Comparison of ENCODE assay signal across 14 cellular contexts in genomic region chr4:101337688-101338087, GRCh38. TPM values are rescaled to one million over a fixed set of nuclear protein-coding genes. Genes with fewer than 3 reads are reported as not detected.
A peak's percentile ranks its signal among the peaks of the same experiment; 100 is the strongest.
DNase-seq lines count a peak whose midpoint lies in the region; ATAC-seq and TF ChIP-seq lines count a peak whose summit lies in the region.
"Had no signal": no experiment of that assay in that cellular context is flagged by ENCODE, and none has a peak within 500 bp of the region (broad histone marks: within the 10 kb centered on the region; RNA-seq: fewer than 3 reads in every experiment).

No MANE protein-coding gene starts in this region.

- in situ Hi-C loops in astrocyte of the spinal cord (cut with HindIII; ENCODE audit: low sequenced_read_pairs) (no loop called here), HAP-1 (cut with MboI; ENCODE audit: low sequenced_read_pairs) (loop anchor here (25.0 kb wide), 1 partner anchor 375 kb away; no protein-coding TSS in a partner anchor)

- H3K4me1 ChIP-seq in left lung (peaks cover 0 to 15% of the 10 kb centered on the region in 2 donors), HAP-1 (peaks cover 3% of the 10 kb centered on the region; the same call in 1 of the 2 replicates), mucosa of descending colon (ENCODE audit: low read depth) (no peaks in the 10 kb centered on the region)

- H3K27ac ChIP-seq in left lung, result no peak overlapping the region
- H3K27ac ChIP-seq: suprapubic skin had no signal

- no peaks in the 10 kb centered on the region for H3K27me3 ChIP-seq in left lung
- no peaks in the 10 kb centered on the region for H3K27me3 ChIP-seq in HAP-1 (ENCODE audit: low read depth)
- H3K27me3 ChIP-seq: suprapubic skin had no signal

- no peak for TF ChIP-seq CTCF in AG10803 (conservative IDR thresholded peaks at IDR 0.05; ENCODE audit: low read length)
- no peak for TF ChIP-seq CTCF in astrocyte of the spinal cord (IDR thresholded peaks at IDR 0.05; ENCODE audit: low read depth, low read length)
- TF ChIP-seq CTCF in left lung (IDR thresholded peaks at IDR 0.05), result no peak
- no peak for TF ChIP-seq CTCF in mucosa of descending colon (IDR thresholded peaks at IDR 0.05)

- peak; percentile 38 for DNase-seq in AG10803 (ENCODE audit: low read depth)
- DNase-seq in HT1080 (ENCODE audit: low read depth), result peak; percentile 63
- DNase-seq in astrocyte of the spinal cord (ENCODE audit: low read depth, low spot score), result peak; percentile 55
- no peak for DNase-seq in left lung
- DNase-seq in HAP-1 (ENCODE audit: low spot score in 2 of 2), result no peak
- DNase-seq in mucosa of descending colon, result no peak
- DNase-seq: activated CD8-positive, alpha-beta memory T cell treated with anti-CD3 and anti-CD28 coated beads, Interleukin-2, amount 50 U/mL, for 48 hours; CD4-positive, CD25-positive, alpha-beta regulatory T cell; left cardiac atrium; NCI-H146; T1000 had no signal

- intact Hi-C loops in left lung (cut with DNase I) (no loop called here), mucosa of descending colon (cut with DNase I, micrococcal nuclease) (no loop called here)

- H3K36me3 ChIP-seq in left lung (no peaks in the 10 kb centered on the region), HAP-1 (replicated peaks) (no peaks in the 10 kb centered on the region), mucosa of descending colon (ENCODE audit: low read depth) (no peaks in the 10 kb centered on the region)
- H3K36me3 ChIP-seq: suprapubic skin had no signal

- H3K9me3 ChIP-seq in left lung (no peaks in the 10 kb centered on the region), HAP-1 (no peaks in the 10 kb centered on the region), mucosa of descending colon (no peaks in the 10 kb centered on the region)
- H3K9me3 ChIP-seq: suprapubic skin had no signal

- H3K4me3 ChIP-seq in AG10803 (ENCODE audit: low read length) (no peak overlapping the region), astrocyte of the spinal cord (ENCODE audit: low read depth, low read length) (no peak overlapping the region), left lung (no peak overlapping the region), HAP-1 (no peak overlapping the region), mucosa of descending colon (no peak overlapping the region)
- H3K4me3 ChIP-seq: suprapubic skin had no signal

- ATAC-seq in left lung, result peak; percentile 67
- ATAC-seq in GM21447 (IDR thresholded peaks at IDR 0.05; ENCODE audit: unreplicated experiment), result no peak
- ATAC-seq in mucosa of descending colon, result no peak
- no peak for ATAC-seq in HG02852 (IDR thresholded peaks at IDR 0.05; ENCODE audit: unreplicated experiment)

RNA-seq across cellular contexts. Expression of gene PPP3CA, which starts 9.6 kb away (rescaled TPM):
- 37.7 and 39.6 TPM in 2 replicates for total RNA-seq in HT1080 (2014; rRNA removed; shearing (Covaris generic))
- polyA plus RNA-seq in HT1080 (2015; cell fraction: cytosol; rRNA removed), result 30.0 and 37.3 TPM in 2 replicates
- 38.8 and 41.3 TPM in 2 replicates for polyA plus RNA-seq in HT1080 (2015; cell fraction: nucleus; rRNA removed)
- 10 to 100 TPM; 47.4 to 57.4 TPM for total RNA-seq in left lung
- 10 to 100 TPM; 38.3 to 47.6 (median 40.4) TPM for total RNA-seq in mucosa of descending colon

Comparison
In these comparisons a context has a peak if more than half of its experiments do, and no peak if none do; other contexts are left out.
1. DNase-seq: peak in AG10803 (single experiment), HT1080 (single experiment) and astrocyte of the spinal cord (single experiment); none in left lung (0 of 2), HAP-1 (0 of 2) and mucosa of descending colon (0 of 3).